2 cellular contexts compared by ENCODE assay signal in genomic region chr6:125282470-125282869, GRCh38. TPM values are rescaled to one million over a fixed set of nuclear protein-coding genes. Genes with fewer than 3 reads are reported as not detected.
A peak's percentile ranks its signal among the peaks of the same experiment; 100 is the strongest.
DNase-seq lines count a peak whose midpoint lies in the region; ATAC-seq, FAIRE-seq and TF ChIP-seq lines count a peak whose summit lies in the region.
"Not testable (repeated sequence)": the region's sequence is repeated elsewhere in the genome, so short reads cannot be mapped to it uniquely, and the experiment has no call there.

No MANE protein-coding gene starts in this region.

- H3K27me3 ChIP-seq in K562 (ENCODE audit: control insufficient read depth in 2 of 2, insufficient read depth in 2 of 2, low read length in 2 of 2) = not testable (repeated sequence)

- in situ Hi-C loops in K562 (cut with MboI) = not testable (repeated sequence)

- H2AFZ ChIP-seq in K562 (ENCODE audit: low read depth, low read length) = not testable (repeated sequence)

- H3K4me3 ChIP-seq in HEK293 (ENCODE audit: low read depth, low read length); K562: not testable (repeated sequence)

- CTCF ChIA-PET in HEK293 (lab: Yijun Ruan, JAX) = interaction anchor here (0.7 to 1.2 kb wide), 2 partner anchors 10 to 91 kb away, joined by 4 to 6 read pairs; no protein-coding TSS in a partner anchor
- CTCF ChIA-PET in K562 (lab: Yijun Ruan, JAX; ENCODE audit: low intra/inter-chr PET ratio) = not testable (repeated sequence)

- intact Hi-C loops in K562 (cut with micrococcal nuclease) = not testable (repeated sequence)

- H3K4me1 ChIP-seq in HEK293 (ENCODE audit: control insufficient read depth, insufficient read depth, low read length); K562 (replicated peaks in 1 of 2; ENCODE audit: control insufficient read depth in 2 of 2, insufficient read depth in 2 of 2, low read length in 2 of 2): not testable (repeated sequence)

- not testable (repeated sequence) for TF ChIP-seq EP300 in K562 (IDR thresholded peaks at IDR 0.05; ENCODE audit: low read length)

- peaks cover 25 to 69% of the 10 kb centered on the region in 2 experiments for H3K36me3 ChIP-seq in HEK293 (ENCODE audit: control insufficient read depth in 2 of 2, insufficient read depth in 1 of 2, low read length in 2 of 2)
- H3K36me3 ChIP-seq in K562 (ENCODE audit: control insufficient read depth, insufficient read depth, low read length) = peaks cover 69% of the 10 kb centered on the region

- not testable (repeated sequence) for H3K4me2 ChIP-seq in K562 (ENCODE audit: insufficient read depth, low read length)

- H4K20me1 ChIP-seq in K562 (replicated peaks; ENCODE audit: control insufficient read depth, insufficient read depth, low read length) = not testable (repeated sequence)

- not testable (repeated sequence) for TF ChIP-seq RAD21 in K562 (CRISPR knock-in tag; conservative IDR thresholded peaks at IDR 0.05 in 1 of 2, IDR thresholded peaks at IDR 0.05 in 1 of 2)

- H3K9me3 ChIP-seq in HEK293 (ENCODE audit: control insufficient read depth, insufficient read depth, low read depth, low read length); K562 (replicated peaks; ENCODE audit: control insufficient read depth, insufficient read depth, low read depth, low read length): not testable (repeated sequence)

- not testable (repeated sequence) for H3K27ac ChIP-seq in HEK293 (ENCODE audit: extremely low read depth, low read depth, low read length); K562 (ENCODE audit: extremely low read depth, low read depth, low read length)

- not testable (repeated sequence) for DNase-seq in K562 (ENCODE audit: extremely low read depth in 1 of 4, low spot score in 3 of 4)

- not testable (repeated sequence) for BruUV-seq in K562 (replicated peaks; lab: Mats Ljungman, UMichigan)

- H3K79me2 ChIP-seq in K562 (ENCODE audit: control insufficient read depth, insufficient read depth, low read length) = peaks cover 70% of the 10 kb centered on the region

- POLR2A ChIA-PET in HEK293 (lab: Yijun Ruan, JAX) = not testable (repeated sequence)
- POLR2A ChIA-PET in K562 (lab: Yijun Ruan, JAX) = interaction anchor here (0.6 to 1.1 kb wide), 2 partner anchors 8 to 575 kb away, joined by 4 to 5 read pairs; no protein-coding TSS in a partner anchor

- not testable (repeated sequence) for TF ChIP-seq CTCF in HEK293 (tag by site-specific recombination; IDR thresholded peaks at IDR 0.05); K562 (IDR thresholded peaks at IDR 0.05 in 2 of 3, conservative IDR thresholded peaks at IDR 0.05 in 1 of 3; ENCODE audit: insufficient read depth in 2 of 3, low read depth in 1 of 3, low read length in 3 of 3)

- not testable (repeated sequence) for H3K9ac ChIP-seq in K562 (ENCODE audit: insufficient read depth in 1 of 2, low read depth in 2 of 2, low read length in 2 of 2)

- TF ChIP-seq POLR2A in K562 (conservative IDR thresholded peaks at IDR 0.05) = not testable (repeated sequence)

- WGBS in K562 (ENCODE audit: insufficient coverage, low coverage, missing lambda C conversion rate) = 98% methylated on average over 3 of the region's 3 CpGs

- FAIRE-seq in K562 (lab: Jason Lieb, UNC) = not testable (repeated sequence)

- ATAC-seq in K562 = not testable (repeated sequence)

- H3K9me1 ChIP-seq in K562 (ENCODE audit: control insufficient read depth, insufficient read depth, low read length) = not testable (repeated sequence)

TF ChIP-seq in HEK293, 187 proteins besides CTCF, POLR2A, EP300 and RAD21:
- peak; percentile 81 for TF ChIP-seq ZNF558 (tag by site-specific recombination; IDR thresholded peaks at IDR 0.05)

TF ChIP-seq in K562, 482 proteins besides CTCF, POLR2A, EP300 and RAD21:
- TF ChIP-seq ZNF507 (tag; conservative IDR thresholded peaks at IDR 0.05) (peak; percentile 99), ZNF354B (CRISPR knock-in tag; IDR thresholded peaks at IDR 0.05) (peak; percentile 93)

RNA-seq across cellular contexts. Expression of gene HDDC2, which starts 19.3 kb away (rescaled TPM):
- total RNA-seq in K562 (2011; cell fraction: chromatin; rRNA removed; ENCODE audit: low replicate concordance) = 73.9 and 153 TPM in 2 replicates
- total RNA-seq in K562 (2011; cell fraction: nucleolus; rRNA removed) = 49.4 and 70.0 TPM in 2 replicates
- 113 and 160 TPM in 2 replicates for total RNA-seq in K562 (2011; cell fraction: nucleoplasm; rRNA removed)
- total RNA-seq in K562 (2014; rRNA removed) = 257 and 288 TPM in 2 replicates
- 291 and 320 TPM in 2 replicates for total RNA-seq in K562 (2014; rRNA removed; fragmentation: Illumina TruSeq; extraction: Trizol)
- 212 and 219 TPM in 2 replicates for total RNA-seq in K562 (2015; rRNA removed; fragmentation: Illumina TruSeq; extraction: Trizol)
- total RNA-seq in K562 (2021) = 193 and 194 TPM in 2 replicates
- polyA plus RNA-seq in K562 (2011; rRNA removed) = 307 and 436 TPM in 2 replicates
- 294 and 307 TPM in 2 replicates for polyA plus RNA-seq in K562 (2011; cell fraction: cytosol; rRNA removed)
- polyA plus RNA-seq in K562 (2011; cell fraction: nucleus; rRNA removed) = 134 and 184 TPM in 2 replicates
- 183 and 267 TPM in 2 replicates for polyA plus RNA-seq in K562 (2012)
- polyA plus RNA-seq in K562 (2014; fragmentation: Illumina TruSeq; extraction: Trizol) = 284 and 294 TPM in 2 replicates
- 100 to 1,000 TPM; 587 to 632 TPM for polyA plus RNA-seq in K562 (2014; fragmentation: Nextera tagmentation; extraction: Ambion mirVana)
- 368 and 418 TPM in 2 replicates for polyA plus RNA-seq in K562 (2014; rRNA removed)
- polyA minus RNA-seq in K562 (2011; rRNA and poly(A)+ RNA removed) = 185 and 206 TPM in 2 replicates
- 56.4 and 57.5 TPM in 2 replicates for polyA minus RNA-seq in K562 (2011; cell fraction: cytosol; rRNA and poly(A)+ RNA removed)
- polyA minus RNA-seq in K562 (2011; cell fraction: nucleus; rRNA and poly(A)+ RNA removed) = 77.5 and 119 TPM in 2 replicates
